ENCODE assay signal across 19 cellular contexts in the genomic region with DNA sequence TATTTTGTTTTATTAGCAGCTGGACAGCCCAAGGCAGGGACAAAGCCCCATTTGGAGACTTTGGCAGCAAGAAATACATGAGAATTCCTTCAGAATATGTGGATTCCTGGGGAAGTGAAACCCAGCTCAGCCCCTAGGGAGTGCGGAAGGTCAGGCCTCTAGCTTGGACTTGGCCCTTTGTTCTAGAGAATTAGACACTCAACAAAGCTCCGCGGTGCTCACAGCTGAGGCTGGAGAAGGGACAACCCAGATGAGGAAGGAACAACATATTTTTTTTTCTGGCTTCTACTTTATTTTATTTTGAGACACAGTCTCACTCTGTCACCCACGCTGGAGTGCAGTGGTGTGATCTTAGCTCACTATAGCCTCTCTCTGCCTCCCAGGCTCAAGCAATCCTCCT. TPM values are rescaled to one million over a fixed set of nuclear protein-coding genes. Genes with fewer than 3 reads are reported as not detected.
DNase-seq lines count a peak whose midpoint lies in the region; ATAC-seq and TF ChIP-seq lines count a peak whose summit lies in the region.
"Had no signal": no experiment of that assay in that cellular context is flagged by ENCODE, and none has a peak within 500 bp of the region (broad histone marks: within the 10 kb centered on the region; RNA-seq: fewer than 3 reads in every experiment).

No MANE protein-coding gene starts in this region.

- ATAC-seq in Right ventricle myocardium superior (ENCODE audit: poor library complexity), result peak; percentile 66
- peak; percentile 34 to 45 for ATAC-seq in left cardiac atrium
- no peak for ATAC-seq in HG03457 (IDR thresholded peaks at IDR 0.05; ENCODE audit: unreplicated experiment)

- DNase-seq in Right ventricle myocardium superior (peak; percentile 62), cardiac septum (ENCODE audit: low spot score) (no peak), left cardiac atrium (no peak), osteocyte (ENCODE audit: extremely low spot score, unreplicated experiment) (peak; percentile 67), HUDEP-2 (lab: John Stamatoyannopoulos, UW; ENCODE audit: unreplicated experiment in 76 of 76) (no peak)
- DNase-seq in activated effector memory CD4-positive, alpha-beta T cell treated with anti-CD3 and anti-CD28 coated beads, Interleukin-2, amount 50 U/mL, for 16 hours, result no peak
- DNase-seq: CD4-positive, CD25-positive, alpha-beta regulatory T cell; DMS153; DND-41; GM23248; H7; KG1; MG63; NCI-H2029; NCI-H446; NCI-H524 treated with DMSO at 0.1 percent for 48 hours; NCI-H774; SJCRH30 had no signal

- H3K4me3 Mint-ChIP-seq in osteocyte (ENCODE audit: unreplicated experiment), result no peak overlapping the region
- H3K4me3 Mint-ChIP-seq: CD4-positive, CD25-positive, alpha-beta regulatory T cell had no signal

- intact Hi-C loops in Right ventricle myocardium superior (cut with DNase I), result no loop called here
- intact Hi-C loops in cardiac septum (cut with DNase I), result loop anchor here (10.0 kb wide), 1 partner anchor 45 kb away; a partner anchor contains a TSS
- intact Hi-C loops in left cardiac atrium (cut with DNase I), result no loop called here

- H3K27me3 Mint-ChIP-seq in osteocyte (ENCODE audit: unreplicated experiment), result no peaks in the 10 kb centered on the region

- no peak for TF ChIP-seq CTCF in osteocyte (IDR thresholded peaks at IDR 0.05)

- H3K9me3 Mint-ChIP-seq in osteocyte (ENCODE audit: unreplicated experiment), result no peaks in the 10 kb centered on the region
- H3K9me3 Mint-ChIP-seq: CD4-positive, CD25-positive, alpha-beta regulatory T cell had no signal

- peaks cover 67% of the 10 kb centered on the region for H3K4me1 Mint-ChIP-seq in osteocyte (ENCODE audit: unreplicated experiment)
- H3K4me1 Mint-ChIP-seq: CD4-positive, CD25-positive, alpha-beta regulatory T cell had no signal

- H3K27ac Mint-ChIP-seq in osteocyte (ENCODE audit: unreplicated experiment), result peak overlapping the region; percentile 97

- no peaks in the 10 kb centered on the region for H3K36me3 Mint-ChIP-seq in osteocyte (ENCODE audit: unreplicated experiment)
- H3K36me3 Mint-ChIP-seq: CD4-positive, CD25-positive, alpha-beta regulatory T cell had no signal

RNA-seq across cellular contexts. Expression of a gene that starts 44.7 kb away (rescaled TPM):
- 123 TPM for total RNA-seq in Right ventricle myocardium superior
- 191 TPM for total RNA-seq in cardiac septum
- 100 to 1,000 TPM; 118 to 127 TPM for total RNA-seq in left cardiac atrium
- 103 and 108 TPM in 2 replicates for total RNA-seq in osteocyte

RNA-seq across cellular contexts. Expression of a gene that starts 53.8 kb away (rescaled TPM):
- not detected for total RNA-seq in Right ventricle myocardium superior
- total RNA-seq in cardiac septum, result 5.5 TPM
- total RNA-seq in left cardiac atrium, result not detected
- total RNA-seq in osteocyte, result 28.6 and 34.1 TPM in 2 replicates

Comparison
In these comparisons a context has a peak if more than half of its experiments do, and no peak if none do; other contexts are left out.
1. DNase-seq: peak in Right ventricle myocardium superior (single experiment) and osteocyte (single experiment); none in cardiac septum (single experiment), left cardiac atrium (single experiment), HUDEP-2 (0 of 76) and activated effector memory CD4-positive, alpha-beta T cell treated with anti-CD3 and anti-CD28 coated beads, Interleukin-2, amount 50 U/mL, for 16 hours (single experiment).